ENCODE assay signal across 18 cellular contexts in genomic region chr19:2703691-2704216, GRCh38. TPM values are rescaled to one million over a fixed set of nuclear protein-coding genes. Genes with fewer than 3 reads are reported as not detected.
"Had no signal": no experiment of that assay in that cellular context is flagged by ENCODE, and none has a peak within 500 bp of the region (broad histone marks: within the 10 kb centered on the region; RNA-seq: fewer than 3 reads in every experiment).

No MANE protein-coding gene starts in this region.

- H3K36me3 Mint-ChIP-seq: activated naive CD8-positive, alpha-beta T cell treated with anti-CD3 and anti-CD28 coated beads, Interleukin-2, amount 10 ng/mL, durations not matched to agents 7 days and 5 days had no signal

- H3K27ac ChIP-seq: coronary artery, epithelial cell of prostate, heart left ventricle, prostate gland, tibial artery had no signal

- H3K27ac Mint-ChIP-seq: activated naive CD8-positive, alpha-beta T cell treated with anti-CD3 and anti-CD28 coated beads, Interleukin-2, amount 10 ng/mL, durations not matched to agents 7 days and 5 days; activated T-cell treated with anti-CD3 and anti-CD28 coated beads, Interleukin-2, amount 50 U/mL, for 24 hours; activated T-helper 2 cell treated with anti-CD3 and anti-CD28 coated beads, Interferon-gamma antibody, Interleukin-2, Interleukin-4, amounts not matched to agents 10 μg/mL and 5 μg/mL and 100 μg/mL, durations not matched to agents 14 hours and 24 hours and 36 hours; stimulated activated naive CD8-positive, alpha-beta T cell treated with anti-CD3 and anti-CD28 coated beads, Interleukin-15, Interleukin-2, amounts not matched to agents 100 ng/mL and 50 ng/mL, for 24 hours had no signal

- H3K9me3 ChIP-seq: gastroesophageal sphincter, heart left ventricle, prostate gland, tibial artery had no signal

- H3K36me3 ChIP-seq: gastroesophageal sphincter, heart left ventricle, prostate gland, tibial artery had no signal

- ATAC-seq: gastroesophageal sphincter, heart left ventricle, left cardiac atrium had no signal

- H3K9me3 Mint-ChIP-seq: activated naive CD8-positive, alpha-beta T cell treated with anti-CD3 and anti-CD28 coated beads, Interleukin-2, amount 10 ng/mL, durations not matched to agents 7 days and 5 days; activated T-cell treated with anti-CD3 and anti-CD28 coated beads, Interleukin-2, amount 50 U/mL, for 24 hours; activated T-helper 2 cell treated with anti-CD3 and anti-CD28 coated beads, Interferon-gamma antibody, Interleukin-2, Interleukin-4, amounts not matched to agents 10 μg/mL and 5 μg/mL and 100 μg/mL, durations not matched to agents 14 hours and 24 hours and 36 hours; stimulated activated naive CD8-positive, alpha-beta T cell treated with anti-CD3 and anti-CD28 coated beads, Interleukin-15, Interleukin-2, amounts not matched to agents 100 ng/mL and 50 ng/mL, for 24 hours had no signal

- H3K4me3 Mint-ChIP-seq: activated naive CD8-positive, alpha-beta T cell treated with anti-CD3 and anti-CD28 coated beads, Interleukin-2, amount 10 ng/mL, durations not matched to agents 7 days and 5 days had no signal

- H3K27me3 ChIP-seq: gastroesophageal sphincter had no signal

- DNase-seq: activated naive CD4-positive, alpha-beta T cell; activated naive CD8-positive, alpha-beta T cell treated with anti-CD3 and anti-CD28 coated beads, Interleukin-2, amount 10 ng/mL, durations not matched to agents 7 days and 5 days; activated T-cell treated with anti-CD3 and anti-CD28 coated beads, Interleukin-2, amount 50 U/mL, for 24 hours; amniotic stem cell; cerebellar nuclear complex; heart left ventricle; islet precursor cell; left cardiac atrium; stimulated activated CD4-positive, alpha-beta T cell treated with anti-CD3 and anti-CD28 coated beads, Interleukin-4, amount 100 ng/mL, for 24 hours; substantia nigra; T-helper 1 cell; tibial artery had no signal

- H3K27me3 Mint-ChIP-seq: activated T-cell treated with anti-CD3 and anti-CD28 coated beads, Interleukin-2, amount 50 U/mL, for 24 hours; stimulated activated naive CD8-positive, alpha-beta T cell treated with anti-CD3 and anti-CD28 coated beads, Interleukin-15, Interleukin-2, amounts not matched to agents 100 ng/mL and 50 ng/mL, for 24 hours had no signal

RNA-seq across cellular contexts. Expression of gene DIRAS1, which starts 17.4 kb away (rescaled TPM):
- total RNA-seq: activated naive CD8-positive, alpha-beta T cell treated with anti-CD3 and anti-CD28 coated beads, Interleukin-2, amount 10 ng/mL, durations not matched to agents 7 days and 5 days had no signal
